Comparison of ENCODE assay signal across 8 cellular contexts in the genomic region with DNA sequence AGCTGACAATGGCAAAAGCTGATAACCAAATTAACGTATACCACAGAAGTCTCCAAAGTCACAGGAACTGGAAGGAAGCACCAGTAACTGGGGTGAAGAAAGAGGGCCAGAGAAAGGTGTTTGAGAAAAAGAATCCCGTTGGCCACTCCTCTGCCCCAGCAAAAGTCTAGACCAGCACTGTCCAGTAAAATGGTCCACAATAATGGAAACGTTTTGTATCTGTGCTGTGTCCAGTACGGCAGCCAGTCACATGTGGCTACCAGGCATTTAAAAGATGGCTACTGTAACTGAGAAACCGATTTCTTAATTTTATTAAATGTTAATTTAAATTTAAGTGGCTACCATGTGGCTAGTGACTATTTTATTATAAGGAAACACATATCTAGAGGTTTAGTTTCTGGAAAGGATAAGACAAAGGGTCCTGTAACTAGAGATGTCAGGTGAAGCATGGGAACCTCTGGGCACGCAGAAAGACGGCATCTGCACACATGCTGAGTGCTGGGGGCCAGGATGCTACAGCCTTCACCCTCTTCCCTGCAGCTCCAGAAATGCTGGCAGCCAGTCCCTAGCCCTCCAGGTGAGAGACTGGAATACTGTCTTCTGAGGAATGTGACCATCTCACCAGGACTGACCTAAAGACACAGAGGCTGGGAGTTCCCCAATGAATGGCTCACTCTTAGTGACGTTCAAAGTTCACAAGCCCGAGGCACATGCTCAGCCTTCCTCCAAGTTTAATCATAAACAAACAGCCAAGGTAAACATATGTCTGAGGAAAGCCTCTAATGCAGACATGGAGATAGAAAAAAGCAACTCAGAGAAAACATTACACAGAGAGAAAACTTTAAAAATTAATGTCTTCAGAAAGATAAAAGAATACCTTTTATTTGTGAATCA. TPM values are rescaled to one million over a fixed set of nuclear protein-coding genes. Genes with fewer than 3 reads are reported as not detected.
DNase-seq lines count a peak whose midpoint lies in the region; ATAC-seq and TF ChIP-seq lines count a peak whose summit lies in the region.

No MANE protein-coding gene starts in this region.

- H3K36me3 ChIP-seq in GM23248 (ENCODE audit: low read depth): no peaks in the 10 kb centered on the region

- H3K27me3 ChIP-seq in GM23248 (replicated peaks; ENCODE audit: insufficient read depth): no peaks in the 10 kb centered on the region

- H3K9me3 ChIP-seq in GM23248 (ENCODE audit: low read depth) (no peaks in the 10 kb centered on the region), T-helper 17 cell (ENCODE audit: control insufficient read depth, low read length, poor library complexity, severe bottlenecking) (no peaks in the 10 kb centered on the region)

- H3K4me1 ChIP-seq in GM23248 (ENCODE audit: insufficient read depth): peaks cover 61% of the 10 kb centered on the region

- TF ChIP-seq CTCF in foreskin fibroblast (IDR thresholded peaks at IDR 0.05; ENCODE audit: low read depth, low read length) (no peak), glutamatergic neuron (IDR thresholded peaks at IDR 0.05; ENCODE audit: partially characterized antibody, unreplicated experiment) (no peak)

- H3K4me3 Mint-ChIP-seq in T-helper 17 cell: no peak overlapping the region
- H3K4me3 Mint-ChIP-seq in glutamatergic neuron (ENCODE audit: unreplicated experiment): no peak overlapping the region

- H3K9me2 ChIP-seq in GM23248 (ENCODE audit: insufficient read depth): no peaks in the 10 kb centered on the region

- in situ Hi-C loops in GM23248 (cut with MboI): no loop called here

- peak overlapping the region; percentile 83 for H3K4me2 ChIP-seq in GM23248 (ENCODE audit: unreplicated experiment)

- peak overlapping the region; percentile 67 for H3K9ac ChIP-seq in GM23248

- H3K27ac ChIP-seq in GM23248: peak overlapping the region; percentile 88

- H3F3A ChIP-seq in GM23248 (ENCODE audit: insufficient read depth): peaks cover 45% of the 10 kb centered on the region

- ATAC-seq in T-helper 17 cell (no peak), HG03025 (IDR thresholded peaks at IDR 0.05; ENCODE audit: low FRiP score, unreplicated experiment) (no peak)

- H4K20me1 ChIP-seq in GM23248 (ENCODE audit: insufficient read depth): no peaks in the 10 kb centered on the region

- H3K79me2 ChIP-seq in GM23248 (ENCODE audit: insufficient read depth): peaks cover 94% of the 10 kb centered on the region

- no peaks in the 10 kb centered on the region for H3K27me3 Mint-ChIP-seq in T-helper 17 cell
- H3K27me3 Mint-ChIP-seq in glutamatergic neuron (ENCODE audit: unreplicated experiment): no peaks in the 10 kb centered on the region

- H3K36me3 Mint-ChIP-seq in T-helper 17 cell (ENCODE audit: low read depth): no peaks in the 10 kb centered on the region
- no peaks in the 10 kb centered on the region for H3K36me3 Mint-ChIP-seq in glutamatergic neuron (ENCODE audit: unreplicated experiment)

- H3K27ac Mint-ChIP-seq in T-helper 17 cell: peak overlapping the region; percentile 87
- H3K27ac Mint-ChIP-seq in glutamatergic neuron (ENCODE audit: unreplicated experiment): no peak overlapping the region

- H3K4me3 ChIP-seq in GM23248 (no peak overlapping the region), foreskin fibroblast (ENCODE audit: low read depth in 1 of 2, low read length in 2 of 2) (no peak overlapping the region), skeletal muscle cell (ENCODE audit: low read depth, low read length) (no peak overlapping the region)

- no peak overlapping the region for H2AFZ ChIP-seq in GM23248

- peak; percentile 72 for DNase-seq in GM23248
- no peak for DNase-seq in T-helper 17 cell
- DNase-seq in foreskin fibroblast: peak; percentile 47 to 78
- peak; percentile 51 for DNase-seq in skeletal muscle cell (ENCODE audit: low read depth)
- DNase-seq in activated effector memory CD4-positive, alpha-beta T cell treated with Interleukin-2 at 50 U/mL for 16 hours: no peak
- DNase-seq in glutamatergic neuron: no peak
- DNase-seq in HUDEP-2 (lab: John Stamatoyannopoulos, UW; ENCODE audit: unreplicated experiment in 76 of 76): no peak

- H3K9me3 Mint-ChIP-seq in glutamatergic neuron (ENCODE audit: unreplicated experiment): peaks cover 2% of the 10 kb centered on the region

- WGBS in GM23248 (ENCODE audit: low coverage in 1 of 2, low lambda C conversion rate in 2 of 2, missing lambda C conversion rate in 2 of 2), 2 experiments: 75 to 80% methylated on average over 9 of the region's 9 CpGs

- H3K4me1 Mint-ChIP-seq in T-helper 17 cell: peaks cover 64% of the 10 kb centered on the region
- H3K4me1 Mint-ChIP-seq in glutamatergic neuron (ENCODE audit: low read depth, unreplicated experiment): no peaks in the 10 kb centered on the region

RNA-seq across cellular contexts. Expression of gene JAK1, which starts 50.7 kb away (rescaled TPM):
- 115 and 124 TPM in 2 replicates for total RNA-seq in GM23248 (2014; rRNA removed; shearing (Covaris generic))
- polyA plus RNA-seq in GM23248 (2016; fragmentation: Nextera tagmentation; extraction: Ambion mirVana): 90.6 and 90.8 TPM in 2 replicates
- 100 to 1,000 TPM; 246 to 317 TPM for total RNA-seq in T-helper 17 cell
- 16.9 TPM for total RNA-seq in glutamatergic neuron (ENCODE audit: unreplicated experiment)

Comparison
In these comparisons a context has a peak if more than half of its experiments do, and no peak if none do; other contexts are left out.
1. DNase-seq: peak in GM23248 (single experiment), foreskin fibroblast (2 of 2) and skeletal muscle cell (single experiment); none in T-helper 17 cell (0 of 3), activated effector memory CD4-positive, alpha-beta T cell treated with Interleukin-2 at 50 U/mL for 16 hours (single experiment), glutamatergic neuron (single experiment) and HUDEP-2 (0 of 76).